In genomic region chr15:53296603-53297002, GRCh38 we compare ENCODE assay signal across 8 cellular contexts.
"Had no signal": no experiment of that assay in that cellular context is flagged by ENCODE, and none has a peak within 500 bp of the region (broad histone marks: within the 10 kb centered on the region; RNA-seq: fewer than 3 reads in every experiment).

No MANE protein-coding gene starts in this region.

- H3K9ac ChIP-seq: GM23248 had no signal

- FAIRE-seq: K562 had no signal

- H3K4me3 ChIP-seq: GM23248, HAP-1, K562 had no signal

- DNase-seq: GM23248, GOT3, H7, HFFc6, IMR-90 had no signal

- H3K27ac ChIP-seq: GM23248, HL-60 had no signal

- H3K36me3 ChIP-seq: HAP-1 had no signal

- H3K4me1 ChIP-seq: HAP-1 had no signal
